ENCODE assay signal across 9 cellular contexts in the genomic region with DNA sequence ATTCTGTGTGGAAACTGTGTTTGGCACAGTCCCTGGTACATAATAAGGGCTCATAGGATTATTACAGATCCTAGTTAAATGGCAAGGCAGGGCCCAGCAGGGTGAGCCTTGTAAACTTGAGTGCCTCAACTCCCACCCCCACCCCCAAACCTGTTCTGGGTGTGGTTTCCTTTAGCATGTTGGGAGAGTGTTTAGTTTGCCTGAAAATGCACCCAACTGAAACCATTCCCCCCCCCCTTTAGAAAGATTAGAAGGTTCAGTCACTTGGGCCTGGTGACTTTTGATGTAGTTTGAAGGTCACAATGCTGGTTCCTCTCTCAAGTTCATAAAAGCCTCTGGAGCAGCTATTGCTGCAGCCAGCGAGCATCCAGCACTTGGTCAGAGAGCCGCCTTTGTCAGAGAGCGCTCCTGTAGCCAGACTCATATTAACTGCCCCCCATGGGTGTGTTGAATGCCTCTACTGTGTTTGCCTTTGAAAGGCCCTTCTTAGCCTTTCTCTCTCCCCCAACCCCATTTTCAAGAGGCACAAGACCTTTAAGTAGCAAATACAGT.
DNase-seq lines count a peak whose midpoint lies in the region; ATAC-seq and TF ChIP-seq lines count a peak whose summit lies in the region.
"Had no signal": no experiment of that assay in that cellular context is flagged by ENCODE, and none has a peak within 500 bp of the region (broad histone marks: within the 10 kb centered on the region; RNA-seq: fewer than 3 reads in every experiment).

No MANE protein-coding gene starts in this region.

- H3K27me3 Mint-ChIP-seq in activated CD4-positive, alpha-beta T cell treated with anti-CD3 and anti-CD28 coated beads, Interleukin-2, amount 10 ng/mL, durations not matched to agents 24 days and 14 days: no peaks in the 10 kb centered on the region
- no peaks in the 10 kb centered on the region for H3K27me3 Mint-ChIP-seq in stimulated activated naive CD8-positive, alpha-beta T cell treated with anti-CD3 and anti-CD28 coated beads, Interleukin-15, Interleukin-2, amounts not matched to agents 100 ng/mL and 50 ng/mL, for 24 hours

- 82% methylated on average over 3 of the region's 3 CpGs for WGBS in right cardiac atrium

- H3K4me3 ChIP-seq in PC-9: no peak overlapping the region
- H3K4me3 ChIP-seq in right cardiac atrium (ENCODE audit: low read length): no peak overlapping the region
- H3K4me3 ChIP-seq in BE2C (ENCODE audit: low read depth, low read length): no peak overlapping the region

- peaks cover 3% of the 10 kb centered on the region for H4K20me1 ChIP-seq in PC-9 (ENCODE audit: insufficient read depth)

- no peaks in the 10 kb centered on the region for H3K9me3 ChIP-seq in PC-9 (ENCODE audit: insufficient read depth, low read depth)
- no peaks in the 10 kb centered on the region for H3K9me3 ChIP-seq in right cardiac atrium (ENCODE audit: control insufficient read depth, low read length)
- no peaks in the 10 kb centered on the region for H3K9me3 ChIP-seq in BE2C

- intact Hi-C loops in activated CD4-positive, alpha-beta T cell treated with anti-CD3 and anti-CD28 coated beads, Interleukin-2, amount 10 ng/mL, durations not matched to agents 24 days and 14 days (cut with micrococcal nuclease): loop anchor here (1.0 to 5.0 kb wide), 7 partner anchors 10 to 1047 kb away; a partner anchor contains a TSS
- intact Hi-C loops in PC-9 (cut with micrococcal nuclease; ENCODE audit: unreplicated experiment) (loop anchor here (5.0 kb wide), 1 partner anchor 42 kb away; no protein-coding TSS in a partner anchor), right cardiac atrium (cut with DNase I) (no loop called here)

- ATAC-seq in right cardiac atrium: no peak

- peaks cover 7% of the 10 kb centered on the region for H3K36me3 Mint-ChIP-seq in activated CD4-positive, alpha-beta T cell treated with anti-CD3 and anti-CD28 coated beads, Interleukin-2, amount 10 ng/mL, durations not matched to agents 24 days and 14 days (ENCODE audit: low read depth)
- peaks cover 4% of the 10 kb centered on the region for H3K36me3 Mint-ChIP-seq in stimulated activated naive CD8-positive, alpha-beta T cell treated with anti-CD3 and anti-CD28 coated beads, Interleukin-15, Interleukin-2, amounts not matched to agents 100 ng/mL and 50 ng/mL, for 24 hours (ENCODE audit: low read depth)

- POLR2A ChIA-PET in PC-9 (lab: Charles Lee; ENCODE audit: unreplicated experiment): interaction anchor here (0.5 kb wide), 1 partner anchor 103 kb away, joined by 5 read pairs; no protein-coding TSS in a partner anchor

- H3K9me3 Mint-ChIP-seq in activated CD4-positive, alpha-beta T cell treated with anti-CD3 and anti-CD28 coated beads, Interleukin-2, amount 10 ng/mL, durations not matched to agents 24 days and 14 days: no peaks in the 10 kb centered on the region
- no peaks in the 10 kb centered on the region for H3K9me3 Mint-ChIP-seq in stimulated activated naive CD8-positive, alpha-beta T cell treated with anti-CD3 and anti-CD28 coated beads, Interleukin-15, Interleukin-2, amounts not matched to agents 100 ng/mL and 50 ng/mL, for 24 hours

- H3K9me2 ChIP-seq in PC-9 (ENCODE audit: insufficient read depth): no peaks in the 10 kb centered on the region

- peak overlapping the region; percentile 97 for H3K27ac ChIP-seq in PC-9
- H3K27ac ChIP-seq in right cardiac atrium (ENCODE audit: low read length): peak overlapping the region; percentile 4

- H3K36me3 ChIP-seq in PC-9 (ENCODE audit: low read depth) (peaks cover 6% of the 10 kb centered on the region), BE2C (no peaks in the 10 kb centered on the region)

- H3K27ac Mint-ChIP-seq in activated CD4-positive, alpha-beta T cell treated with anti-CD3 and anti-CD28 coated beads, Interleukin-2, amount 10 ng/mL, durations not matched to agents 24 days and 14 days: peak overlapping the region; percentile 96
- peak overlapping the region; percentile 98 for H3K27ac Mint-ChIP-seq in stimulated activated naive CD8-positive, alpha-beta T cell treated with anti-CD3 and anti-CD28 coated beads, Interleukin-15, Interleukin-2, amounts not matched to agents 100 ng/mL and 50 ng/mL, for 24 hours

- TF ChIP-seq CTCF in PC-9 (conservative IDR thresholded peaks at IDR 0.05) (no peak), BE2C (IDR thresholded peaks at IDR 0.05; ENCODE audit: low read depth, low read length) (no peak)

- H3K4me2 ChIP-seq in PC-9: peak overlapping the region; percentile 79

- DNase-seq in activated CD4-positive, alpha-beta T cell treated with anti-CD3 and anti-CD28 coated beads, Interleukin-2, amount 10 ng/mL, durations not matched to agents 24 days and 14 days: peak; percentile 85
- DNase-seq in activated CD4-positive, alpha-beta T cell treated with anti-CD3 and anti-CD28 coated beads, Interleukin-2, amount 50 U/mL, for 4 hours: no peak
- DNase-seq in PC-9: no peak
- DNase-seq in right cardiac atrium: no peak
- DNase-seq in ecto neural progenitor cell (ENCODE audit: low spot score): no peak
- no peak for DNase-seq in AG08396 (ENCODE audit: low spot score)
- no peak for DNase-seq in BE2C
- DNase-seq: NCI-H524 had no signal

- H3K4me1 ChIP-seq in PC-9 (replicated peaks; ENCODE audit: insufficient read depth) (peaks cover 81% of the 10 kb centered on the region), right cardiac atrium (ENCODE audit: control insufficient read depth, insufficient read depth, low read length) (peaks cover 28% of the 10 kb centered on the region), BE2C (peaks cover 26% of the 10 kb centered on the region)

- H3F3A ChIP-seq in PC-9 (ENCODE audit: insufficient read depth, low read depth): peaks cover 57% of the 10 kb centered on the region

- peak overlapping the region; percentile 79 for H3K4me3 Mint-ChIP-seq in activated CD4-positive, alpha-beta T cell treated with anti-CD3 and anti-CD28 coated beads, Interleukin-2, amount 10 ng/mL, durations not matched to agents 24 days and 14 days
- H3K4me3 Mint-ChIP-seq in stimulated activated naive CD8-positive, alpha-beta T cell treated with anti-CD3 and anti-CD28 coated beads, Interleukin-15, Interleukin-2, amounts not matched to agents 100 ng/mL and 50 ng/mL, for 24 hours: peak overlapping the region; percentile 78

- BruUV-seq in PC-9 (replicated peaks; lab: Mats Ljungman, UMichigan): no TSS peak

- peaks cover 95% of the 10 kb centered on the region for H3K79me2 ChIP-seq in PC-9 (ENCODE audit: low read depth)

- H2AFZ ChIP-seq in PC-9: no peak overlapping the region

- H3K4me1 Mint-ChIP-seq in activated CD4-positive, alpha-beta T cell treated with anti-CD3 and anti-CD28 coated beads, Interleukin-2, amount 10 ng/mL, durations not matched to agents 24 days and 14 days: peaks cover 77% of the 10 kb centered on the region
- H3K4me1 Mint-ChIP-seq in stimulated activated naive CD8-positive, alpha-beta T cell treated with anti-CD3 and anti-CD28 coated beads, Interleukin-15, Interleukin-2, amounts not matched to agents 100 ng/mL and 50 ng/mL, for 24 hours (ENCODE audit: low read depth): peaks cover 95% of the 10 kb centered on the region

- no peaks in the 10 kb centered on the region for H3K27me3 ChIP-seq in PC-9 (ENCODE audit: insufficient read depth, low read depth)
- no peaks in the 10 kb centered on the region for H3K27me3 ChIP-seq in right cardiac atrium (ENCODE audit: control insufficient read depth, insufficient read depth)
- H3K27me3 ChIP-seq in BE2C: no peaks in the 10 kb centered on the region

- CTCF ChIA-PET in PC-9 (lab: Charles Lee): no interaction called here

Comparison
In these comparisons a context has a peak if more than half of its experiments do, and no peak if none do; other contexts are left out.
1. intact Hi-C loops: an anchor here in activated CD4-positive, alpha-beta T cell treated with anti-CD3 and anti-CD28 coated beads, Interleukin-2, amount 10 ng/mL, durations not matched to agents 24 days and 14 days (1.0 to 5.0 kb wide) and PC-9 (5.0 kb wide); none called in right cardiac atrium.